ENCODE assay signal across 6 cellular contexts in the genomic region with DNA sequence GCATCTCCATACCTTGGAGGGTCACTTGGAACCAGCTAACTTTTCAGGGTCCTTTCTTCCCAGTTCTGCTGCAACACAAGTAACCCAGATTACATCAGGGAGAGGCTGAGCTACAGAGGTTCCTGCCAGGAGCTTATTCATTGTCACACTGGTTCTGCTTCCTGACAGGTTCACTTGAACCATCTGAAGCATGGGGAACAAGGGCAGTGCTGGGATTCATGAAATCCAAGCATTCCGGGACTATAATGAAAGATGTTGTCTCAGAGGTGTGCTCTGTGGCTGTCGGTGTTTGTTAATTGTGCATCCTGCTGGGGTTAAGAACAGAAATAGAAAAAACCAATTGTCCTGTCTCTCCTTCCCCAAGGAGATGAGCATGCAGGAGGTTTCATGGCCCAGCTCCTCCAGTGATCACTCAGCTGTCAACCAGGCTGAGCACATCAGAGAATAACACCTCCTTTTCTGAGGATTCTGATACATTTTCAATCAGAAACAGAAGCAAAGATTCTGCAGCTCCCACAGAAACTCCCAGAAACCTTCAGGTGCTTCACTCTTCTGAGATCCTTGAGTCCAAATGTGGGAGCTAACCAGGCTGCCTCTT. TPM values are rescaled to one million over a fixed set of nuclear protein-coding genes. Genes with fewer than 3 reads are reported as not detected.
"Had no signal": no experiment of that assay in that cellular context is flagged by ENCODE, and none has a peak within 500 bp of the region (broad histone marks: within the 10 kb centered on the region; RNA-seq: fewer than 3 reads in every experiment).

A gene with protein sequence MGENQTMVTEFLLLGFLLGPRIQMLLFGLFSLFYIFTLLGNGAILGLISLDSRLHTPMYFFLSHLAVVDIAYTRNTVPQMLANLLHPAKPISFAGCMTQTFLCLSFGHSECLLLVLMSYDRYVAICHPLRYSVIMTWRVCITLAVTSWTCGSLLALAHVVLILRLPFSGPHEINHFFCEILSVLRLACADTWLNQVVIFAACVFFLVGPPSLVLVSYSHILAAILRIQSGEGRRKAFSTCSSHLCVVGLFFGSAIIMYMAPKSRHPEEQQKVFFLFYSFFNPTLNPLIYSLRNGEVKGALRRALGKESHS (plus strand): TSS at position 548 of the 598 bp plus-strand sequence. CDS start 5,706 bp downstream, outside the sequence.

RNA-seq across cellular contexts. Expression of the gene that starts here (rescaled TPM):
- total RNA-seq: H4, H7, HepG2, HFFc6, HT1080 had no signal
- polyA plus RNA-seq: HepG2, IgD-negative memory B cell had no signal
